Comparison of ENCODE assay signal across 1 cellular context in the genomic region with DNA sequence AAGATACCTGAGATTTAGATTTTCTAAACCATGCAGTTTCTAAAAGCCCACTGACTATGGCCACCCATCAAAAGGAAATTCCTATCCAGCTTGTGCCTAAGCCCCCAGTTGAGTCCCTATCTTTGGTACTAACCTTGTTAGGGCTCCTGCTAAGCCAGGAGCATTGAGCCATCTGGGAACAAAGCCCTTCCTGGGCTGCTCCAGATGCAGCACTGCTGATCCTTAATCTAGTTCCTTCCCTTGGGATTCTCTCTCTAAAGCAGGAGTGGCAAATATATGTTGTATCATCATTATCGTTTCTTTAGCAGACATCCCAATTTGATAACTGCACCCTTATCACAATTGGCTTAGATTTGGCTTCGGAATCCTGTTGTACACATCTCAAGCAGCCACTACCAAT.
TF ChIP-seq lines count a peak whose summit lies in the region.

No MANE protein-coding gene starts in this region.

TF ChIP-seq in K562, 482 proteins besides CTCF, POLR2A, EP300 and RAD21:
- peak; percentile 24; the same call in 1 of the 2 replicates for TF ChIP-seq ZNF316 (IDR thresholded peaks at IDR 0.05)
- TF ChIP-seq ZNF124 (CRISPR knock-in tag; IDR thresholded peaks at IDR 0.05): no peak
